In genomic region chr14:105528197-105528858, GRCh38 we compare ENCODE assay signal across 8 cellular contexts. TPM values are rescaled to one million over a fixed set of nuclear protein-coding genes. Genes with fewer than 3 reads are reported as not detected.
DNase-seq lines count a peak whose midpoint lies in the region; ATAC-seq and TF ChIP-seq lines count a peak whose summit lies in the region.

No MANE protein-coding gene starts in this region.

- H3K27ac ChIP-seq in cardiac muscle cell (no peak overlapping the region), trophoblast cell (ENCODE audit: low read depth, low read length) (no peak overlapping the region), thymus (ENCODE audit: low read depth) (no peak overlapping the region)

- H4K12ac ChIP-seq in trophoblast cell (ENCODE audit: low read depth, low read length): no peak overlapping the region

- H3K27me3 ChIP-seq in cardiac muscle cell: no peaks in the 10 kb centered on the region
- H3K27me3 ChIP-seq in trophoblast cell (ENCODE audit: insufficient read depth, low read length): peaks cover 21% of the 10 kb centered on the region
- peaks cover 53% of the 10 kb centered on the region for H3K27me3 ChIP-seq in thymus (ENCODE audit: control insufficient read depth, insufficient read depth)

- peak; percentile 16 for DNase-seq in GF-D8 (lab: John Stamatoyannopoulos, UW)
- DNase-seq in Kasumi-1 (lab: John Stamatoyannopoulos, UW): peak; percentile 60 to 65
- DNase-seq in activated naive CD8-positive, alpha-beta T cell treated with anti-CD3 and anti-CD28 coated beads for 36 hours: peak; percentile 87
- peak; percentile 49 to 79 for DNase-seq in cardiac muscle cell (ENCODE audit: low read depth in 1 of 2, low spot score in 1 of 2)
- DNase-seq in trophoblast cell: peak; percentile 57 to 84
- no peak for DNase-seq in amniotic stem cell (lab: John Stamatoyannopoulos, UW)

- peak overlapping the region; percentile 62 for H4K8ac ChIP-seq in trophoblast cell (ENCODE audit: low read depth, low read length)

- peak overlapping the region; percentile 93 for H3K27ac Mint-ChIP-seq in activated naive CD8-positive, alpha-beta T cell treated with anti-CD3 and anti-CD28 coated beads for 36 hours

- no peaks in the 10 kb centered on the region for H3K79me1 ChIP-seq in trophoblast cell (ENCODE audit: low read length)

- WGBS in trophoblast cell (ENCODE audit: extremely low coverage, insufficient coverage, insufficient read length): no CpG with 5 or more reads among the region's 85 CpGs
- 2% methylated on average over 85 of the region's 85 CpGs for WGBS in thymus

- H3K4me1 Mint-ChIP-seq in activated naive CD8-positive, alpha-beta T cell treated with anti-CD3 and anti-CD28 coated beads for 36 hours: peaks cover 19% of the 10 kb centered on the region

- no peak overlapping the region for H3K4ac ChIP-seq in trophoblast cell (ENCODE audit: low read depth, low read length)

- H3K4me1 ChIP-seq in cardiac muscle cell (ENCODE audit: low read depth) (no peaks in the 10 kb centered on the region), trophoblast cell (ENCODE audit: control insufficient read depth in 1 of 2, insufficient read depth in 2 of 2, low read length in 2 of 2) (no peaks in the 10 kb centered on the region), thymus (ENCODE audit: control insufficient read depth, insufficient read depth, low read length) (peaks cover 3% of the 10 kb centered on the region)

- H2AK5ac ChIP-seq in trophoblast cell (ENCODE audit: low read length): no peak overlapping the region

- H3K14ac ChIP-seq in trophoblast cell (ENCODE audit: low read length): no peak overlapping the region

- no peak overlapping the region for H2BK12ac ChIP-seq in trophoblast cell (ENCODE audit: low read length)

- H4K91ac ChIP-seq in trophoblast cell (ENCODE audit: low read depth, low read length): no peak overlapping the region

- H3K79me2 ChIP-seq in trophoblast cell (ENCODE audit: control insufficient read depth, insufficient read depth, low read length, poor library complexity): no peaks in the 10 kb centered on the region

- peak; percentile 75 for TF ChIP-seq CTCF in cardiac muscle cell (IDR thresholded peaks at IDR 0.05; ENCODE audit: low read depth, low read length)

- peak overlapping the region; percentile 86 for H3K4me3 Mint-ChIP-seq in activated naive CD8-positive, alpha-beta T cell treated with anti-CD3 and anti-CD28 coated beads for 36 hours

- ATAC-seq in SK-N-SH treated with all-trans-retinoic acid at 6 μM for 48 hours: peak; percentile 81

- H3K36me3 ChIP-seq in cardiac muscle cell: no peaks in the 10 kb centered on the region
- no peaks in the 10 kb centered on the region for H3K36me3 ChIP-seq in trophoblast cell (ENCODE audit: control insufficient read depth in 1 of 2, insufficient read depth in 2 of 2, low read length in 2 of 2)
- no peaks in the 10 kb centered on the region for H3K36me3 ChIP-seq in thymus (ENCODE audit: control insufficient read depth, insufficient read depth)

- H3K4me2 ChIP-seq in trophoblast cell (ENCODE audit: low read length): peak overlapping the region; percentile 59

- no peak overlapping the region for H3K23ac ChIP-seq in trophoblast cell (ENCODE audit: low read length)

- H3K18ac ChIP-seq in trophoblast cell (ENCODE audit: low read length): no peak overlapping the region

- peaks cover 23% of the 10 kb centered on the region for H3K27me3 Mint-ChIP-seq in activated naive CD8-positive, alpha-beta T cell treated with anti-CD3 and anti-CD28 coated beads for 36 hours

- no peak overlapping the region for H3K9ac ChIP-seq in trophoblast cell (ENCODE audit: low read length)

- peak overlapping the region; percentile 18 for H2AFZ ChIP-seq in trophoblast cell (ENCODE audit: insufficient read depth, low read length, poor library complexity)

- peaks cover 7% of the 10 kb centered on the region for H3K9me3 Mint-ChIP-seq in activated naive CD8-positive, alpha-beta T cell treated with anti-CD3 and anti-CD28 coated beads for 36 hours

- H2BK5ac ChIP-seq in trophoblast cell (ENCODE audit: low read depth, low read length, poor library complexity): no peak overlapping the region

- peaks cover 25% of the 10 kb centered on the region for H3K36me3 Mint-ChIP-seq in activated naive CD8-positive, alpha-beta T cell treated with anti-CD3 and anti-CD28 coated beads for 36 hours

- H3K9me3 ChIP-seq in cardiac muscle cell (ENCODE audit: low read depth): no peaks in the 10 kb centered on the region
- H3K9me3 ChIP-seq in trophoblast cell (ENCODE audit: insufficient read depth, low read depth, low read length): peaks cover 56% of the 10 kb centered on the region
- H3K9me3 ChIP-seq in thymus (ENCODE audit: control insufficient read depth): no peaks in the 10 kb centered on the region

- H3K4me3 ChIP-seq in cardiac muscle cell: no peak overlapping the region
- H3K4me3 ChIP-seq in trophoblast cell (ENCODE audit: low read depth, low read length): no peak overlapping the region
- peak overlapping the region; percentile 54 for H3K4me3 ChIP-seq in thymus (ENCODE audit: low read length)

- H2BK120ac ChIP-seq in trophoblast cell (ENCODE audit: insufficient read depth, low read length, poor library complexity): no peak overlapping the region

TF ChIP-seq in SK-N-SH treated with all-trans-retinoic acid at 6 μM for 48 hours, 23 proteins besides CTCF, POLR2A, EP300 and RAD21:
- no peak for TF ChIP-seq BACH2 (CRISPR knock-in tag; IDR thresholded peaks at IDR 0.05; ENCODE audit: borderline replicate concordance)

RNA-seq across cellular contexts. Expression of gene TMEM121, which starts 1.9 kb away (rescaled TPM):
- total RNA-seq in activated naive CD8-positive, alpha-beta T cell treated with anti-CD3 and anti-CD28 coated beads for 36 hours: 10 to 100 TPM; 16.7 to 16.8 TPM
- 6.8 and 8.8 TPM in 2 replicates for total RNA-seq in cardiac muscle cell
- polyA plus RNA-seq in cardiac muscle cell: 4.4 and 6.4 TPM in 2 replicates
- polyA plus RNA-seq in trophoblast cell (2013): 0.12 TPM in 2 replicates
- polyA plus RNA-seq in thymus: 2.1 TPM

RNA-seq across cellular contexts. Expression of gene TEDC1, which starts 37.3 kb away (rescaled TPM):
- 10 to 100 TPM; 33.6 to 34.9 TPM for total RNA-seq in activated naive CD8-positive, alpha-beta T cell treated with anti-CD3 and anti-CD28 coated beads for 36 hours
- 32.0 and 33.0 TPM in 2 replicates for total RNA-seq in cardiac muscle cell
- polyA plus RNA-seq in cardiac muscle cell: 27.4 and 27.6 TPM in 2 replicates
- 8.8 and 8.9 TPM in 2 replicates for polyA plus RNA-seq in trophoblast cell (2013)
- 23.3 TPM for polyA plus RNA-seq in thymus

RNA-seq across cellular contexts. Expression of gene CRIP1, which starts 41.6 kb away (rescaled TPM):
- 10 to 100 TPM; 82.5 to 87.3 TPM for total RNA-seq in activated naive CD8-positive, alpha-beta T cell treated with anti-CD3 and anti-CD28 coated beads for 36 hours
- 46.9 and 51.1 TPM in 2 replicates for total RNA-seq in cardiac muscle cell
- polyA plus RNA-seq in cardiac muscle cell: 196 and 203 TPM in 2 replicates
- polyA plus RNA-seq in trophoblast cell (2013): 44.7 and 45.0 TPM in 2 replicates
- 471 TPM for polyA plus RNA-seq in thymus

RNA-seq across cellular contexts. Expression of gene CRIP2, which starts 53.7 kb away (rescaled TPM):
- total RNA-seq in activated naive CD8-positive, alpha-beta T cell treated with anti-CD3 and anti-CD28 coated beads for 36 hours: under 1 TPM; 0.16 to 0.41 TPM
- 804 and 1,173 TPM in 2 replicates for total RNA-seq in cardiac muscle cell
- polyA plus RNA-seq in cardiac muscle cell: 1,364 and 1,845 TPM in 2 replicates
- polyA plus RNA-seq in trophoblast cell (2013): 85.1 and 90.0 TPM in 2 replicates
- 89.7 TPM for polyA plus RNA-seq in thymus
